ENCODE assay signal across 8 cellular contexts in genomic region chr10:30270247-30270646, GRCh38.
DNase-seq lines count a peak whose midpoint lies in the region; ATAC-seq, FAIRE-seq and TF ChIP-seq lines count a peak whose summit lies in the region.
"Had no signal": no experiment of that assay in that cellular context is flagged by ENCODE, and none has a peak within 500 bp of the region (broad histone marks: within the 10 kb centered on the region; RNA-seq: fewer than 3 reads in every experiment).

No MANE protein-coding gene starts in this region.

- H3K9me3 Mint-ChIP-seq in neural progenitor cell = peaks cover 10% of the 10 kb centered on the region

- H3K9me3 ChIP-seq in DOHH2 (ENCODE audit: control insufficient read depth, insufficient read depth, low read length) (no peaks in the 10 kb centered on the region), MM.1S (replicated peaks; ENCODE audit: insufficient read depth, low read length) (no peaks in the 10 kb centered on the region), K562 (replicated peaks; ENCODE audit: control insufficient read depth, insufficient read depth, low read depth, low read length) (no peaks in the 10 kb centered on the region), neural progenitor cell (ENCODE audit: low read depth) (no peaks in the 10 kb centered on the region), uterus (no peaks in the 10 kb centered on the region)

- intact Hi-C loops in K562 (cut with micrococcal nuclease) (no loop called here), uterus (cut with DNase I; ENCODE audit: low total_unique reads) (no loop called here)

- no peak for TF ChIP-seq EP300 in K562 (IDR thresholded peaks at IDR 0.05; ENCODE audit: low read length)

- H3K4me2 ChIP-seq in DOHH2 (ENCODE audit: low read length) = no peak overlapping the region
- no peak overlapping the region for H3K4me2 ChIP-seq in MM.1S (ENCODE audit: low read depth, low read length)
- no peak overlapping the region for H3K4me2 ChIP-seq in K562 (ENCODE audit: insufficient read depth, low read length)
- H3K4me2 ChIP-seq in neural progenitor cell = no peak overlapping the region

- no peak overlapping the region for H3K4me3 Mint-ChIP-seq in neural progenitor cell
- H3K4me3 Mint-ChIP-seq: WTC11 had no signal

- H2AFZ ChIP-seq in MM.1S (ENCODE audit: low read length) (no peak overlapping the region), K562 (ENCODE audit: low read depth, low read length) (no peak overlapping the region), neural progenitor cell (replicated peaks) (no peak overlapping the region)

- no peaks in the 10 kb centered on the region for H3K36me3 ChIP-seq in DOHH2 (ENCODE audit: control insufficient read depth, low read length)
- H3K36me3 ChIP-seq in MM.1S (replicated peaks; ENCODE audit: insufficient read depth, low read length) = no peaks in the 10 kb centered on the region
- H3K36me3 ChIP-seq in K562 (ENCODE audit: control insufficient read depth, insufficient read depth, low read length) = no peaks in the 10 kb centered on the region
- no peaks in the 10 kb centered on the region for H3K36me3 ChIP-seq in neural progenitor cell
- H3K36me3 ChIP-seq in uterus = no peaks in the 10 kb centered on the region

- in situ Hi-C loops in K562 (cut with MboI) = no loop called here

- BruUV-seq in K562 (replicated peaks; lab: Mats Ljungman, UMichigan) = no TSS peak

- 0% methylated on average over 3 of the region's 3 CpGs for WGBS in K562 (ENCODE audit: insufficient coverage, low coverage, missing lambda C conversion rate)

- CTCF ChIA-PET in K562 (lab: Yijun Ruan, JAX; ENCODE audit: low intra/inter-chr PET ratio) = interaction anchor here (0.7 kb wide), 1 partner anchor 275 kb away, joined by 3 read pairs; no protein-coding TSS in a partner anchor

- TF ChIP-seq POLR2A in K562 (conservative IDR thresholded peaks at IDR 0.05) = no peak
- TF ChIP-seq POLR2A in uterus (IDR thresholded peaks at IDR 0.05) = no peak

- no peak overlapping the region for H3K9ac ChIP-seq in MM.1S (ENCODE audit: low read length)
- no peak overlapping the region for H3K9ac ChIP-seq in K562 (ENCODE audit: insufficient read depth in 1 of 2, low read depth in 2 of 2, low read length in 2 of 2)
- H3K9ac ChIP-seq in neural progenitor cell = no peak overlapping the region

- H3K9me2 ChIP-seq in DOHH2 (replicated peaks; ENCODE audit: control insufficient read depth, low read length) = no peaks in the 10 kb centered on the region
- no peaks in the 10 kb centered on the region for H3K9me2 ChIP-seq in MM.1S (replicated peaks; ENCODE audit: insufficient read depth, low read length)

- no peaks in the 10 kb centered on the region for H3K9me1 ChIP-seq in K562 (ENCODE audit: control insufficient read depth, insufficient read depth, low read length)

- H3F3A ChIP-seq in DOHH2 (ENCODE audit: control insufficient read depth, insufficient read depth) = no peaks in the 10 kb centered on the region
- H3F3A ChIP-seq in MM.1S (ENCODE audit: insufficient read depth, low read length) = no peaks in the 10 kb centered on the region
- H3F3A ChIP-seq in neural progenitor cell (ENCODE audit: low read depth) = no peaks in the 10 kb centered on the region

- TF ChIP-seq RAD21 in K562 (CRISPR knock-in tag; conservative IDR thresholded peaks at IDR 0.05 in 1 of 2, IDR thresholded peaks at IDR 0.05 in 1 of 2) = no peak

- H3K4me3 ChIP-seq in DOHH2 (ENCODE audit: low read length) = no peak overlapping the region
- H3K4me3 ChIP-seq in MM.1S (ENCODE audit: low read length) = no peak overlapping the region
- no peak overlapping the region for H3K4me3 ChIP-seq in K562
- H3K4me3 ChIP-seq in neural progenitor cell = no peak overlapping the region
- H3K4me3 ChIP-seq in uterus = no peak overlapping the region

- H4K20me1 ChIP-seq in DOHH2 (ENCODE audit: control insufficient read depth, insufficient read depth, low read depth, low read length) (no peaks in the 10 kb centered on the region), MM.1S (ENCODE audit: insufficient read depth, low read length) (no peaks in the 10 kb centered on the region), K562 (replicated peaks; ENCODE audit: control insufficient read depth, insufficient read depth, low read length) (no peaks in the 10 kb centered on the region), neural progenitor cell (ENCODE audit: low read depth) (no peaks in the 10 kb centered on the region)

- H3K79me2 ChIP-seq in DOHH2 (ENCODE audit: control insufficient read depth, low read length) = no peaks in the 10 kb centered on the region
- H3K79me2 ChIP-seq in MM.1S (ENCODE audit: low read length) = no peaks in the 10 kb centered on the region
- no peaks in the 10 kb centered on the region for H3K79me2 ChIP-seq in K562 (ENCODE audit: control insufficient read depth, insufficient read depth, low read length)
- no peaks in the 10 kb centered on the region for H3K79me2 ChIP-seq in neural progenitor cell (ENCODE audit: low read depth)

- ATAC-seq in K562 = no peak
- ATAC-seq: WTC11 had no signal

- POLR2A ChIA-PET in K562 (lab: Yijun Ruan, JAX) = no interaction called here

- no peak overlapping the region for H3K27ac Mint-ChIP-seq in neural progenitor cell
- H3K27ac Mint-ChIP-seq: WTC11 had no signal

- H3K4me1 Mint-ChIP-seq in neural progenitor cell = no peaks in the 10 kb centered on the region

- no peaks in the 10 kb centered on the region for H3K27me3 Mint-ChIP-seq in neural progenitor cell (ENCODE audit: insufficient read depth, low read depth)

- H3K27ac ChIP-seq in DOHH2 (ENCODE audit: low read depth, low read length) (no peak overlapping the region), MM.1S (ENCODE audit: low read length) (no peak overlapping the region), K562 (ENCODE audit: extremely low read depth, low read depth, low read length) (no peak overlapping the region), neural progenitor cell (no peak overlapping the region), uterus (no peak overlapping the region)

- FAIRE-seq in K562 (lab: Jason Lieb, UNC) = peak; percentile 70

- H3K4me1 ChIP-seq in DOHH2 (ENCODE audit: control insufficient read depth, low read length) (no peaks in the 10 kb centered on the region), MM.1S (ENCODE audit: low read length) (no peaks in the 10 kb centered on the region), K562 (replicated peaks in 1 of 2; ENCODE audit: control insufficient read depth in 2 of 2, insufficient read depth in 2 of 2, low read length in 2 of 2) (no peaks in the 10 kb centered on the region; a peak in 1 of 5 replicates), neural progenitor cell (no peaks in the 10 kb centered on the region), uterus (no peaks in the 10 kb centered on the region)

- no peaks in the 10 kb centered on the region for H3K36me3 Mint-ChIP-seq in neural progenitor cell
- H3K36me3 Mint-ChIP-seq: WTC11 had no signal

- DNase-seq in MM.1S (no peak), K562 (ENCODE audit: extremely low read depth in 1 of 4, low spot score in 3 of 4) (no peak), neural progenitor cell (ENCODE audit: low spot score) (no peak), uterus (no peak)
- DNase-seq in stimulated activated CD4-positive, alpha-beta T cell treated with anti-CD3 and anti-CD28 coated beads, Interleukin-4, amount 100 ng/mL, for 1 hour = no peak
- DNase-seq in activated effector memory CD4-positive, alpha-beta T cell treated with Interleukin-2 at 50 U/mL for 16 hours = no peak

- H3K27me3 ChIP-seq in DOHH2 (ENCODE audit: control insufficient read depth, low read length) = no peaks in the 10 kb centered on the region
- no peaks in the 10 kb centered on the region for H3K27me3 ChIP-seq in MM.1S (replicated peaks; ENCODE audit: insufficient read depth, low read length)
- H3K27me3 ChIP-seq in K562 (ENCODE audit: control insufficient read depth in 2 of 2, insufficient read depth in 2 of 2, low read length in 2 of 2) = peaks cover 3 to 12% of the 10 kb centered on the region in 2 experiments
- H3K27me3 ChIP-seq in neural progenitor cell = no peaks in the 10 kb centered on the region
- no peaks in the 10 kb centered on the region for H3K27me3 ChIP-seq in uterus

- peak; percentile 21 for TF ChIP-seq CTCF in DOHH2 (IDR thresholded peaks at IDR 0.05; ENCODE audit: low read depth, low read length, poor library complexity, severe bottlenecking)
- peak; percentile 16 for TF ChIP-seq CTCF in MM.1S (IDR thresholded peaks at IDR 0.05; ENCODE audit: low read length)
- 0 out of 6 replicates have a peak, but pooled peaks of 1 of the 3 experiments have one; percentile 1 for TF ChIP-seq CTCF in K562 (IDR thresholded peaks at IDR 0.05 in 2 of 3, conservative IDR thresholded peaks at IDR 0.05 in 1 of 3; ENCODE audit: insufficient read depth in 2 of 3, low read depth in 1 of 3, low read length in 3 of 3)
- TF ChIP-seq CTCF in neural progenitor cell (IDR thresholded peaks at IDR 0.05) = peak; percentile 4
- TF ChIP-seq CTCF in uterus (IDR thresholded peaks at IDR 0.05) = no peak

TF ChIP-seq in K562, 482 proteins besides CTCF, POLR2A, EP300 and RAD21:
- TF ChIP-seq SAFB (IDR thresholded peaks at IDR 0.05; ENCODE audit: borderline replicate concordance, low read depth, low read length) = no peak
- no peak for TF ChIP-seq NCOA4 (IDR thresholded peaks at IDR 0.05; ENCODE audit: partially characterized antibody)
- no peak for TF ChIP-seq CHCHD3 (CRISPR knock-in tag; IDR thresholded peaks at IDR 0.05)

Comparison
In these comparisons a context has a peak if more than half of its experiments do, and no peak if none do; other contexts are left out.
1. CTCF ChIP-seq: peak in DOHH2 (single experiment), MM.1S (single experiment) and neural progenitor cell (single experiment); none in uterus (0 of 4).